24 cellular contexts compared by ENCODE assay signal in genomic region chr3:148512648-148513047, GRCh38.
DNase-seq lines count a peak whose midpoint lies in the region; ATAC-seq, FAIRE-seq and TF ChIP-seq lines count a peak whose summit lies in the region.
"Had no signal": no experiment of that assay in that cellular context is flagged by ENCODE, and none has a peak within 500 bp of the region (broad histone marks: within the 10 kb centered on the region; RNA-seq: fewer than 3 reads in every experiment).

No MANE protein-coding gene starts in this region.

- no peak overlapping the region for H4K91ac ChIP-seq in IMR-90 (ENCODE audit: insufficient read depth, low read depth, low read length)

- no peak overlapping the region for H2AFZ ChIP-seq in IMR-90 (replicated peaks; ENCODE audit: low read length, poor library complexity)

- CTCF ChIA-PET in IMR-90 (lab: Yijun Ruan, JAX) = no interaction called here

- H3K23ac ChIP-seq in IMR-90 (ENCODE audit: low read depth, low read length) = no peak overlapping the region

- H3K9ac ChIP-seq in IMR-90 (ENCODE audit: low read depth, low read length) = no peak overlapping the region
- H3K9ac ChIP-seq: BLaER1 had no signal

- no peak overlapping the region for H2BK20ac ChIP-seq in IMR-90 (ENCODE audit: low read depth, low read length)

- H3K27ac ChIP-seq in IMR-90 (ENCODE audit: insufficient read depth, low read length) (no peak overlapping the region), brain microvascular endothelial cell (peak overlapping the region; percentile 58), pancreas (no peak overlapping the region)
- H3K27ac ChIP-seq: BLaER1 had no signal

- no peaks in the 10 kb centered on the region for H3K9me1 ChIP-seq in IMR-90 (ENCODE audit: insufficient read depth, low read length)

- ATAC-seq in IMR-90 (ENCODE audit: low read depth) (no peak), left lobe of liver (peak; percentile 74), pancreas (no peak)
- ATAC-seq: GM12878 had no signal

- no peak for TF ChIP-seq POLR2A in IMR-90 (IDR thresholded peaks at IDR 0.05; ENCODE audit: low read depth, low read length)

- H2AK5ac ChIP-seq in IMR-90 (ENCODE audit: low read depth, low read length) = no peak overlapping the region

- in situ Hi-C loops in IMR-90 (cut with MboI; ENCODE audit: low sequenced_read_pairs) (no loop called here), brain microvascular endothelial cell (cut with HindIII; ENCODE audit: low pct_ligation_motif_present, low sequenced_read_pairs) (no loop called here)

- TF ChIP-seq RAD21 in IMR-90 (IDR thresholded peaks at IDR 0.05; ENCODE audit: low read length) = no peak

- TF ChIP-seq CTCF in AG10803 (conservative IDR thresholded peaks at IDR 0.05; ENCODE audit: low read length) (no peak), IMR-90 (conservative IDR thresholded peaks at IDR 0.05; ENCODE audit: low read depth, low read length) (no peak), brain microvascular endothelial cell (IDR thresholded peaks at IDR 0.05; ENCODE audit: low read depth, low read length, missing control alignments) (no peak), pancreas (IDR thresholded peaks at IDR 0.05) (no peak)

- H3K14ac ChIP-seq in IMR-90 (replicated peaks; ENCODE audit: low read depth, low read length) = no peak overlapping the region

- H3K79me1 ChIP-seq in IMR-90 (ENCODE audit: low read depth in 1 of 2, low read length in 2 of 2) = no peaks in the 10 kb centered on the region

- peak; percentile 14 for DNase-seq in AG10803 (ENCODE audit: low read depth)
- DNase-seq in IMR-90 = peak; percentile 16
- DNase-seq in brain microvascular endothelial cell = no peak
- DNase-seq in left lobe of liver (ENCODE audit: low spot score) = no peak
- DNase-seq in pancreas = no peak
- no peak for DNase-seq in OCI-M1 (lab: John Stamatoyannopoulos, UW)
- no peak for DNase-seq in kidney glomerular epithelial cell (lab: John Stamatoyannopoulos, UW)
- DNase-seq in midbrain (lab: John Stamatoyannopoulos, UW) = no peak
- DNase-seq: CD4-positive, alpha-beta memory T cell; DMS153; Karpas-422; NCI-H1092; NCI-H1436 treated with DMSO at 0.1 percent for 48 hours; NCI-H2029 treated with DMSO at 0.1 percent for 48 hours; NCI-H2171; NCI-H446 treated with DMSO at 0.1 percent for 48 hours; NCI-H69; NK-92 treated with Interleukin-12 subunit alpha and Interleukin-12 subunit beta, amount 100 ng/mL, for 24 hours; SHP77 had no signal

- no peak overlapping the region for H2BK120ac ChIP-seq in IMR-90 (ENCODE audit: low read depth, low read length)

- H3K4ac ChIP-seq in IMR-90 (ENCODE audit: low read depth, low read length) = no peak overlapping the region

- H3K4me1 ChIP-seq in IMR-90 (ENCODE audit: control insufficient read depth, insufficient read depth, low read length) (no peaks in the 10 kb centered on the region), pancreas (no peaks in the 10 kb centered on the region)

- POLR2A ChIA-PET in IMR-90 (lab: Charles Lee; ENCODE audit: unreplicated experiment) = no interaction called here

- no peak for FAIRE-seq in pancreas (lab: Jason Lieb, UNC)
- FAIRE-seq: A204.1, GM12878, GM19239 had no signal

- H3K27me3 ChIP-seq in IMR-90 (ENCODE audit: control insufficient read depth, insufficient read depth, low read length) (no peaks in the 10 kb centered on the region), brain microvascular endothelial cell (replicated peaks) (no peaks in the 10 kb centered on the region), pancreas (no peaks in the 10 kb centered on the region)
- H3K27me3 ChIP-seq: BLaER1 had no signal

- BruUV-seq in IMR-90 (replicated peaks; lab: Mats Ljungman, UMichigan) = no TSS peak

- dilution Hi-C loops in IMR-90 (cut with HindIII; ENCODE audit: low sequenced_read_pairs, unreplicated experiment) = no loop called here

- H2AK9ac ChIP-seq in IMR-90 (replicated peaks; ENCODE audit: low read depth, low read length, poor library complexity) = no peak overlapping the region

- H4K5ac ChIP-seq in IMR-90 (ENCODE audit: low read depth, low read length) = no peak overlapping the region

- H3K9me3 ChIP-seq in IMR-90 (ENCODE audit: control insufficient read depth, insufficient read depth, low read length) = no peaks in the 10 kb centered on the region
- H3K9me3 ChIP-seq in pancreas = no peaks in the 10 kb centered on the region
- H3K9me3 ChIP-seq: BLaER1 had no signal

- no peak overlapping the region for H2BK15ac ChIP-seq in IMR-90 (ENCODE audit: low read depth, low read length)

- no peak overlapping the region for H3K4me2 ChIP-seq in IMR-90 (ENCODE audit: low read depth, low read length)
- H3K4me2 ChIP-seq: BLaER1 had no signal

- H2BK5ac ChIP-seq in IMR-90 (ENCODE audit: low read depth, low read length, poor library complexity, severe bottlenecking) = no peak overlapping the region

- H3K4me3 ChIP-seq in AG10803 (ENCODE audit: low read length) (no peak overlapping the region), IMR-90 (ENCODE audit: insufficient read depth, low read depth, low read length) (no peak overlapping the region), brain microvascular endothelial cell (ENCODE audit: low read depth, low read length) (no peak overlapping the region), pancreas (no peak overlapping the region)
- H3K4me3 ChIP-seq: BLaER1, GM12878, SK-N-MC had no signal

- intact Hi-C loops in IMR-90 (cut with micrococcal nuclease) = no loop called here
- intact Hi-C loops in pancreas (cut with DNase I) = no loop called here

- H3K56ac ChIP-seq in IMR-90 (ENCODE audit: extremely low read depth, insufficient read depth, low read length) = no peak overlapping the region

- no peak overlapping the region for H3K18ac ChIP-seq in IMR-90 (ENCODE audit: low read depth, low read length)

- H3K36me3 ChIP-seq in IMR-90 (ENCODE audit: control insufficient read depth, insufficient read depth, low read length) = no peaks in the 10 kb centered on the region
- no peaks in the 10 kb centered on the region for H3K36me3 ChIP-seq in brain microvascular endothelial cell (replicated peaks)
- H3K36me3 ChIP-seq in pancreas = no peaks in the 10 kb centered on the region
- H3K36me3 ChIP-seq: BLaER1 had no signal

- no peaks in the 10 kb centered on the region for H4K20me1 ChIP-seq in IMR-90 (ENCODE audit: insufficient read depth, low read length)
- H4K20me1 ChIP-seq: BLaER1 had no signal

- no peak overlapping the region for H4K8ac ChIP-seq in IMR-90 (ENCODE audit: low read depth in 2 of 2, low read length in 2 of 2)

TF ChIP-seq in IMR-90, 13 proteins besides CTCF, POLR2A, EP300 and RAD21:
- no peak for TF ChIP-seq MAZ (IDR thresholded peaks at IDR 0.05; ENCODE audit: borderline replicate concordance, low read depth, low read length)
- no peak for TF ChIP-seq CEBPB (IDR thresholded peaks at IDR 0.05; ENCODE audit: low read depth, low read length)
- no peak for TF ChIP-seq RFX5 (IDR thresholded peaks at IDR 0.05; ENCODE audit: low read depth, low read length)
- TF ChIP-seq ELK1 (IDR thresholded peaks at IDR 0.05; ENCODE audit: borderline replicate concordance, low read depth, low read length) = no peak
- no peak for TF ChIP-seq MAFK (IDR thresholded peaks at IDR 0.05; ENCODE audit: low read depth, low read length)
- TF ChIP-seq RCOR1 (IDR thresholded peaks at IDR 0.05; ENCODE audit: insufficient replicate concordance, low read length) = no peak
- no peak for TF ChIP-seq SMC3 (IDR thresholded peaks at IDR 0.05; ENCODE audit: low read depth, low read length)
- TF ChIP-seq USF2 (IDR thresholded peaks at IDR 0.05; ENCODE audit: low read depth, low read length) = no peak
- no peak for TF ChIP-seq FOS (IDR thresholded peaks at IDR 0.05; ENCODE audit: low read depth, low read length)
- no peak for TF ChIP-seq BHLHE40 (IDR thresholded peaks at IDR 0.05; ENCODE audit: low read depth, low read length)
- TF ChIP-seq MXI1 (IDR thresholded peaks at IDR 0.05; ENCODE audit: borderline replicate concordance, low read depth, low read length) = no peak
- TF ChIP-seq NFE2L2 (IDR thresholded peaks at IDR 0.05; ENCODE audit: low read depth, low read length) = no peak
- no peak for TF ChIP-seq CHD1 (IDR thresholded peaks at IDR 0.05; ENCODE audit: low read depth, low read length)

Comparison
In these comparisons a context has a peak if more than half of its experiments do, and no peak if none do; other contexts are left out.
1. DNase-seq: peak in AG10803 (single experiment) and IMR-90 (single experiment); none in brain microvascular endothelial cell (single experiment), left lobe of liver (single experiment), pancreas (0 of 6), OCI-M1 (single experiment), kidney glomerular epithelial cell (single experiment) and midbrain (single experiment).